ENCODE assay signal across 8 cellular contexts in genomic region chr10:133309111-133309719, GRCh38. TPM values are rescaled to one million over a fixed set of nuclear protein-coding genes. Genes with fewer than 3 reads are reported as not detected.
A peak's percentile ranks its signal among the peaks of the same experiment; 100 is the strongest.
DNase-seq lines count a peak whose midpoint lies in the region; ATAC-seq and TF ChIP-seq lines count a peak whose summit lies in the region.

No MANE protein-coding gene starts in this region.

- WGBS in lower leg skin, 2 donors: 24 to 37% methylated on average over 29 to 45 of the region's 45 CpGs

- no peak for TF ChIP-seq POLR2A in lower leg skin (IDR thresholded peaks at IDR 0.05)

- DNase-seq in AG20443 (ENCODE audit: low spot score): peak; percentile 98
- DNase-seq in NCI-H526 treated with DMSO at 0.1 percent for 48 hours (lab: John Stamatoyannopoulos, UW): peak; percentile 83
- DNase-seq in activated CD4-positive, alpha-beta T cell treated with anti-CD3 and anti-CD28 coated beads, Interleukin-2, amount 50 U/mL, for 48 hours: peak; percentile 94 to 95
- DNase-seq in dermis microvascular lymphatic vessel endothelial cell (ENCODE audit: low read depth in 2 of 2): peak; percentile 80 to 94
- peak; percentile 90 to 98 for DNase-seq in lower leg skin (ENCODE audit: low spot score in 2 of 2)
- DNase-seq in stimulated activated CD4-positive, alpha-beta T cell treated with anti-CD3 and anti-CD28 coated beads, Interleukin-4, amount 100 ng/mL, for 48 hours (ENCODE audit: low read depth in 2 of 2): peak; percentile 87 to 98

- H3K4me3 ChIP-seq in lower leg skin (ENCODE audit: low read depth, poor library complexity, severe bottlenecking): peak overlapping the region; percentile 88

- intact Hi-C loops in lower leg skin (cut with DNase I; ENCODE audit: low total_unique reads): no loop called here

- ATAC-seq in GM19043 (IDR thresholded peaks at IDR 0.05; ENCODE audit: low read depth, unreplicated experiment) (peak; percentile 58), HG03354 (IDR thresholded peaks at IDR 0.05; ENCODE audit: poor library complexity, severe bottlenecking, unreplicated experiment) (peak; percentile 77)

- TF ChIP-seq CTCF in lower leg skin (IDR thresholded peaks at IDR 0.05): no peak

RNA-seq across cellular contexts. Expression of gene ZNF511, which starts 0.5 kb away (rescaled TPM):
- total RNA-seq in dermis microvascular lymphatic vessel endothelial cell (21.5 and 23.7 TPM in 2 replicates), lower leg skin (10 to 100 TPM; 15.8 to 30.3 (median 22.0) TPM)

RNA-seq across cellular contexts. Expression of gene TUBGCP2, which starts 0.5 kb away (rescaled TPM):
- 29.5 and 44.8 TPM in 2 replicates for total RNA-seq in dermis microvascular lymphatic vessel endothelial cell
- total RNA-seq in lower leg skin: 10 to 100 TPM; 41.1 to 75.7 (median 43.5) TPM

RNA-seq across cellular contexts. Expression of gene CALY, which starts 27.5 kb away (rescaled TPM):
- total RNA-seq in dermis microvascular lymphatic vessel endothelial cell (not detected in 2 replicates), lower leg skin (not detected)

RNA-seq across cellular contexts. Expression of gene ADAM8, which starts 32.5 kb away (rescaled TPM):
- 0.13 TPM in 2 replicates for total RNA-seq in dermis microvascular lymphatic vessel endothelial cell
- 1 to 10 TPM; 3.3 to 5.9 (median 4.6) TPM for total RNA-seq in lower leg skin

RNA-seq across cellular contexts. Expression of gene PRAP1, which starts 38.0 kb away (rescaled TPM):
- total RNA-seq in dermis microvascular lymphatic vessel endothelial cell: not detected in 2 replicates
- total RNA-seq in lower leg skin: not detected

Comparison
In these comparisons a context has a peak if more than half of its experiments do, and no peak if none do; other contexts are left out.
1. Peak in every context shown above with its lines: DNase-seq, ATAC-seq and H3K4me3 ChIP-seq.